Comparison of ENCODE assay signal across 15 cellular contexts in the genomic region with DNA sequence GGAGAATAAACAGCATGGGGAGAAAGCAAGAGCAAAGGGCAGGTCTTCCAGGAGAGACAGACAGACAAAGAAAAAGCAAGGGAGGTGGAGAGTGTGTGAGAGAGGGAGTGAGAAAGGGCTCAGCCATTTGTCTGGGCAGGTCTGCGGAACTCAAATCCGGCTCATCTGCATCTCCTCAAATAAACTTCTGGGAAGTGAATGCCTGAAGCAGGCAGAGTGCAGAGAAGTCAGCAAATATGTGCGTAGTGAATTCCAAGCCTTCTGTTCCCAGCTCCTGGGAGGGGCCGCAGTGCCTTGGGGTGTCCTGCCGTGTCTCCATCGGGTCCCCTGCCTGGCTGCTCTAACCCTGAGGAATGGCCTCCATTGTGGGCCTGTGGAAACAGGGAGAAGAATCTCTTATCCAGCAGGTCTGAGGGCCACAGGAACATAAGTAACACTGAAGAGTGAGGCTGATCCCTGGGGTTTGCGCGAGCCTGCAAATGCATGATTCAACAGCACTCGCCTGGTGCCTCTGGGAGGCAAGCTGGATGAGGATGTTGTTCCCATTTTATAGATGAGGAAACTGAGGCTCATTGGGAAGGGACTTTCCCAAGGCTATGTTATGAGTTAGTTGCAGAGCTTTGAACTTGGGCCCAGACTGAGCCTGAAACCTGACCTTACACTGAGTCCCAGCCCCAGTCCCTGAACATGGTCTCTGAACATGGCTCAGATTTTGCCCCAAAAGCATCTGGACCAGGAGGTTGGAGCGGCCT. TPM values are rescaled to one million over a fixed set of nuclear protein-coding genes. Genes with fewer than 3 reads are reported as not detected.
"Had no signal": no experiment of that assay in that cellular context is flagged by ENCODE, and none has a peak within 500 bp of the region (broad histone marks: within the 10 kb centered on the region; RNA-seq: fewer than 3 reads in every experiment).

No MANE protein-coding gene starts in this region.

- H3K9me3 Mint-ChIP-seq: activated naive CD8-positive, alpha-beta T cell treated with anti-CD3 and anti-CD28 coated beads, Interleukin-2, amount 10 ng/mL, durations not matched to agents 7 days and 5 days; memory B cell; stimulated activated naive B cell treated with anti-CD40 and anti-IgM and Interleukin-4, amounts not matched to agents 10 μg/mL and 1 μg/mL and 100 μg/mL, for 72 hours had no signal

- H3K36me3 ChIP-seq: right atrium auricular region, spleen, transverse colon had no signal

- DNase-seq: activated CD4-positive, alpha-beta T cell treated with anti-CD3 and anti-CD28 coated beads, Interleukin-2, amount 50 U/mL, for 48 hours; activated CD4-positive, CD25-positive, alpha-beta regulatory T cell treated with anti-CD3 and anti-CD28 coated beads, Interleukin-2, amount 50 U/mL, for 72 hours; activated gamma-delta T cell treated with Interleukin-2 at 50 U/mL for 16 hours; activated naive CD8-positive, alpha-beta T cell treated with anti-CD3 and anti-CD28 coated beads, Interleukin-2, amount 10 ng/mL, durations not matched to agents 7 days and 5 days; activated T-cell treated with anti-CD3 and anti-CD28 coated beads, Interleukin-2, amount 50 U/mL, for 48 hours; anterior cingulate cortex; posterior cingulate gyrus; spleen; stimulated activated CD4-positive, alpha-beta T cell treated with anti-CD3 and anti-CD28 coated beads, Interleukin-1b, Interleukin-23, amount 100 ng/mL, for 48 hours; stimulated activated naive B cell treated with anti-CD40 and anti-IgM and Interleukin-4, amounts not matched to agents 10 μg/mL and 1 μg/mL and 100 μg/mL, for 72 hours; transverse colon had no signal

- H3K36me3 Mint-ChIP-seq: activated naive CD8-positive, alpha-beta T cell treated with anti-CD3 and anti-CD28 coated beads, Interleukin-2, amount 10 ng/mL, durations not matched to agents 7 days and 5 days; memory B cell; stimulated activated naive B cell treated with anti-CD40 and anti-IgM and Interleukin-4, amounts not matched to agents 10 μg/mL and 1 μg/mL and 100 μg/mL, for 72 hours had no signal

- H3K4me1 Mint-ChIP-seq: activated naive CD8-positive, alpha-beta T cell treated with anti-CD3 and anti-CD28 coated beads, Interleukin-2, amount 10 ng/mL, durations not matched to agents 7 days and 5 days; memory B cell had no signal

- H3K27ac ChIP-seq: right atrium auricular region, spleen, transverse colon had no signal

- H3K9me3 ChIP-seq: right atrium auricular region, spleen, transverse colon had no signal

- H3K27ac Mint-ChIP-seq: activated naive CD8-positive, alpha-beta T cell treated with anti-CD3 and anti-CD28 coated beads, Interleukin-2, amount 10 ng/mL, durations not matched to agents 7 days and 5 days; memory B cell; stimulated activated naive B cell treated with anti-CD40 and anti-IgM and Interleukin-4, amounts not matched to agents 10 μg/mL and 1 μg/mL and 100 μg/mL, for 72 hours had no signal

- H3K4me1 ChIP-seq: right atrium auricular region, spleen, transverse colon had no signal

- H3K4me3 Mint-ChIP-seq: activated naive CD8-positive, alpha-beta T cell treated with anti-CD3 and anti-CD28 coated beads, Interleukin-2, amount 10 ng/mL, durations not matched to agents 7 days and 5 days; memory B cell; stimulated activated naive B cell treated with anti-CD40 and anti-IgM and Interleukin-4, amounts not matched to agents 10 μg/mL and 1 μg/mL and 100 μg/mL, for 72 hours had no signal

- H3K27me3 ChIP-seq: right atrium auricular region had no signal

- H3K4me3 ChIP-seq: right atrium auricular region, spleen, transverse colon had no signal

- ATAC-seq: stimulated activated naive B cell treated with anti-CD40 and anti-IgM and Interleukin-4, amounts not matched to agents 10 μg/mL and 1 μg/mL and 100 μg/mL, for 72 hours had no signal

RNA-seq across cellular contexts. Expression of gene POU3F1, which starts 27.5 kb away (rescaled TPM):
- total RNA-seq: right atrium auricular region; subcutaneous adipose tissue; T-helper 2 cell treated with Interferon-gamma antibody and Interleukin-4, amounts not matched to agents 100 ng/mL and 5 ng/mL, for 36 hours; transverse colon had no signal
